In the genomic region with DNA sequence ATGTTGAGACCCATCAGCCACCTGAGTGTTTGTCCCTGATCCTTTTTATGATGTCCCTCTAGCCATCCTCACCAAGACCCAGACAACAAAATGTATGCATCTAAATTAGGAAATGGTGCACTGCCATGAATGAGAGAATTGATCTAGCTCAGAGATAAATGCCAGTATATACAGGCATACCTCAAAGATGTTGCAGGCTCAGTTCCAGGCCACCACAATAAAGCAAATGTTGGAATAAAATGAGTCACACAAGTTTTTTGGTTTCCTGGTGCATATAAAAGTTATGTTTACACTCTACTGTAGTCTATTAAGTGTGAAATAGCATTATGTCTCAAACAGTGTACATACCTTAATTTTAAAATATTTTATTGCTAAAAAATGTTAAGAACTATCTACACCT, we compare ENCODE assay signal across 17 cellular contexts.
DNase-seq lines count a peak whose midpoint lies in the region; ATAC-seq and TF ChIP-seq lines count a peak whose summit lies in the region.
"Had no signal": no experiment of that assay in that cellular context is flagged by ENCODE, and none has a peak within 500 bp of the region (broad histone marks: within the 10 kb centered on the region; RNA-seq: fewer than 3 reads in every experiment).

No MANE protein-coding gene starts in this region.

- H3K4me2 ChIP-seq in Loucy (ENCODE audit: low read depth, low read length, poor library complexity, severe bottlenecking), result peak overlapping the region; percentile 28
- H3K4me2 ChIP-seq: BLaER1 treated with 17β-estradiol and CSF1 and Interleukin-3, amounts not matched to agents 10 nM and 100 nM; PC-9 had no signal

- H3K4me3 ChIP-seq in Loucy (ENCODE audit: low read length, poor library complexity, severe bottlenecking) (no peak overlapping the region), lower lobe of right lung (no peak overlapping the region)
- H3K4me3 ChIP-seq: BLaER1 treated with 17β-estradiol and CSF1 and Interleukin-3, amounts not matched to agents 10 nM and 100 nM; K562; PC-9 had no signal

- H3K9me3 ChIP-seq in Loucy (ENCODE audit: insufficient read depth, low read depth, low read length) (no peaks in the 10 kb centered on the region), lower lobe of right lung (no peaks in the 10 kb centered on the region)

- H2AFZ ChIP-seq in Loucy (ENCODE audit: low read length), result no peak overlapping the region
- H2AFZ ChIP-seq: PC-9 had no signal

- no peaks in the 10 kb centered on the region for H3K36me3 ChIP-seq in Loucy (ENCODE audit: insufficient read depth, low read length)
- no peaks in the 10 kb centered on the region for H3K36me3 ChIP-seq in lower lobe of right lung
- H3K36me3 ChIP-seq: BLaER1 treated with 17β-estradiol and CSF1 and Interleukin-3, amounts not matched to agents 10 nM and 100 nM had no signal

- no peak overlapping the region for H3K27ac ChIP-seq in lower lobe of right lung
- H3K27ac ChIP-seq: BLaER1 treated with 17β-estradiol and CSF1 and Interleukin-3, amounts not matched to agents 10 nM and 100 nM; PC-9; RWPE1 had no signal

- no peaks in the 10 kb centered on the region for H3K27me3 Mint-ChIP-seq in activated naive CD8-positive, alpha-beta T cell treated with anti-CD3 and anti-CD28 coated beads, Interleukin-2, amount 10 ng/mL, durations not matched to agents 7 days and 5 days
- H3K27me3 Mint-ChIP-seq in activated naive CD8-positive, alpha-beta T cell treated with anti-CD3 and anti-CD28 coated beads, Interleukin-2, amount 50 U/mL, for 24 hours, result no peaks in the 10 kb centered on the region
- no peaks in the 10 kb centered on the region for H3K27me3 Mint-ChIP-seq in central memory CD8-positive, alpha-beta T cell

- no peaks in the 10 kb centered on the region for H3K36me3 Mint-ChIP-seq in activated naive CD8-positive, alpha-beta T cell treated with anti-CD3 and anti-CD28 coated beads, Interleukin-2, amount 10 ng/mL, durations not matched to agents 7 days and 5 days
- no peaks in the 10 kb centered on the region for H3K36me3 Mint-ChIP-seq in activated naive CD8-positive, alpha-beta T cell treated with anti-CD3 and anti-CD28 coated beads, Interleukin-2, amount 50 U/mL, for 24 hours (ENCODE audit: low read depth)
- H3K36me3 Mint-ChIP-seq in central memory CD8-positive, alpha-beta T cell (ENCODE audit: insufficient read depth), result peaks cover 3% of the 10 kb centered on the region

- no peak for TF ChIP-seq CTCF in Loucy (conservative IDR thresholded peaks at IDR 0.05; ENCODE audit: low read length)
- TF ChIP-seq CTCF in lower lobe of right lung (IDR thresholded peaks at IDR 0.05), result no peak

- H4K20me1 ChIP-seq in Loucy (ENCODE audit: insufficient read depth, low read length, poor library complexity, severe bottlenecking), result no peaks in the 10 kb centered on the region
- H4K20me1 ChIP-seq: BLaER1 treated with 17β-estradiol and CSF1 and Interleukin-3, amounts not matched to agents 10 nM and 100 nM had no signal

- POLR2A ChIA-PET in activated naive CD8-positive, alpha-beta T cell treated with anti-CD3 and anti-CD28 coated beads, Interleukin-2, amount 10 ng/mL, durations not matched to agents 7 days and 5 days (lab: Charles Lee), result no interaction called here

- no peak overlapping the region for H3K27ac Mint-ChIP-seq in activated naive CD8-positive, alpha-beta T cell treated with anti-CD3 and anti-CD28 coated beads, Interleukin-2, amount 10 ng/mL, durations not matched to agents 7 days and 5 days
- H3K27ac Mint-ChIP-seq in activated naive CD8-positive, alpha-beta T cell treated with anti-CD3 and anti-CD28 coated beads, Interleukin-2, amount 50 U/mL, for 24 hours, result no peak overlapping the region
- peak overlapping the region; percentile 61 for H3K27ac Mint-ChIP-seq in central memory CD8-positive, alpha-beta T cell (ENCODE audit: low read depth)

- H3K4me3 Mint-ChIP-seq in activated naive CD8-positive, alpha-beta T cell treated with anti-CD3 and anti-CD28 coated beads, Interleukin-2, amount 10 ng/mL, durations not matched to agents 7 days and 5 days, result no peak overlapping the region
- H3K4me3 Mint-ChIP-seq in activated naive CD8-positive, alpha-beta T cell treated with anti-CD3 and anti-CD28 coated beads, Interleukin-2, amount 50 U/mL, for 24 hours, result no peak overlapping the region
- no peak overlapping the region for H3K4me3 Mint-ChIP-seq in central memory CD8-positive, alpha-beta T cell

- no peaks in the 10 kb centered on the region for H3K9me2 ChIP-seq in Loucy (replicated peaks; ENCODE audit: low read depth, low read length)

- peak; percentile 18 for ATAC-seq in activated naive CD8-positive, alpha-beta T cell treated with anti-CD3 and anti-CD28 coated beads, Interleukin-2, amount 10 ng/mL, durations not matched to agents 7 days and 5 days (ENCODE audit: low read depth)
- no peak for ATAC-seq in activated naive CD8-positive, alpha-beta T cell treated with anti-CD3 and anti-CD28 coated beads, Interleukin-2, amount 50 U/mL, for 24 hours
- ATAC-seq in central memory CD8-positive, alpha-beta T cell (replicated peaks; ENCODE audit: extremely low read depth, poor library complexity, severe bottlenecking), result peak; percentile 52
- ATAC-seq in lower lobe of right lung, result no peak
- ATAC-seq: K562 had no signal

- intact Hi-C loops in lower lobe of right lung (cut with DNase I), result no loop called here

- no peak for DNase-seq in activated naive CD8-positive, alpha-beta T cell treated with anti-CD3 and anti-CD28 coated beads, Interleukin-2, amount 10 ng/mL, durations not matched to agents 7 days and 5 days
- no peak for DNase-seq in activated naive CD8-positive, alpha-beta T cell treated with anti-CD3 and anti-CD28 coated beads, Interleukin-2, amount 50 U/mL, for 24 hours
- no peak for DNase-seq in central memory CD8-positive, alpha-beta T cell (ENCODE audit: low spot score in 2 of 2)
- DNase-seq in lower lobe of right lung (no peak), GM19238 (ENCODE audit: insufficient read length, low spot score) (no peak), dermis blood vessel endothelial cell (no peak)
- DNase-seq: DMS79 treated with DMSO at 0.1 percent for 48 hours, NCI-H1417, NCI-H187, NCI-H226, NCI-H524 treated with DMSO at 0.1 percent for 48 hours, PC-9, SIG-M5 had no signal

- no peaks in the 10 kb centered on the region for H3K79me2 ChIP-seq in Loucy (ENCODE audit: insufficient read depth, low read length)

- peaks cover 13% of the 10 kb centered on the region for H3K4me1 ChIP-seq in Loucy (ENCODE audit: insufficient read depth, low read length, poor library complexity, severe bottlenecking)
- no peaks in the 10 kb centered on the region for H3K4me1 ChIP-seq in lower lobe of right lung
- H3K4me1 ChIP-seq: BLaER1 treated with 17β-estradiol and CSF1 and Interleukin-3, amounts not matched to agents 10 nM and 100 nM had no signal

- no peaks in the 10 kb centered on the region for H3K9me3 Mint-ChIP-seq in activated naive CD8-positive, alpha-beta T cell treated with anti-CD3 and anti-CD28 coated beads, Interleukin-2, amount 10 ng/mL, durations not matched to agents 7 days and 5 days
- no peaks in the 10 kb centered on the region for H3K9me3 Mint-ChIP-seq in activated naive CD8-positive, alpha-beta T cell treated with anti-CD3 and anti-CD28 coated beads, Interleukin-2, amount 50 U/mL, for 24 hours
- H3K9me3 Mint-ChIP-seq in central memory CD8-positive, alpha-beta T cell, result no peaks in the 10 kb centered on the region

- peaks cover 3% of the 10 kb centered on the region for H3K4me1 Mint-ChIP-seq in activated naive CD8-positive, alpha-beta T cell treated with anti-CD3 and anti-CD28 coated beads, Interleukin-2, amount 10 ng/mL, durations not matched to agents 7 days and 5 days
- H3K4me1 Mint-ChIP-seq in activated naive CD8-positive, alpha-beta T cell treated with anti-CD3 and anti-CD28 coated beads, Interleukin-2, amount 50 U/mL, for 24 hours, result peaks cover 4% of the 10 kb centered on the region
- H3K4me1 Mint-ChIP-seq in central memory CD8-positive, alpha-beta T cell, result peaks cover 5% of the 10 kb centered on the region

- no peaks in the 10 kb centered on the region for H3K27me3 ChIP-seq in Loucy (ENCODE audit: insufficient read depth, low read length, poor library complexity, severe bottlenecking)
- no peaks in the 10 kb centered on the region for H3K27me3 ChIP-seq in lower lobe of right lung (ENCODE audit: low read depth)
- H3K27me3 ChIP-seq: BLaER1 treated with 17β-estradiol and CSF1 and Interleukin-3, amounts not matched to agents 10 nM and 100 nM had no signal

- peaks cover 3% of the 10 kb centered on the region; the same call in 1 of the 2 replicates for H3F3A ChIP-seq in Loucy (ENCODE audit: low read depth)

- no peak overlapping the region for H3K9ac ChIP-seq in Loucy (ENCODE audit: low read depth, low read length, poor library complexity, severe bottlenecking)
- H3K9ac ChIP-seq: BLaER1 treated with 17β-estradiol and CSF1 and Interleukin-3, amounts not matched to agents 10 nM and 100 nM had no signal

Comparison
In these comparisons a context has a peak if more than half of its experiments do, and no peak if none do; other contexts are left out.
1. ATAC-seq: peak in activated naive CD8-positive, alpha-beta T cell treated with anti-CD3 and anti-CD28 coated beads, Interleukin-2, amount 10 ng/mL, durations not matched to agents 7 days and 5 days (single experiment) and central memory CD8-positive, alpha-beta T cell (single experiment); none in activated naive CD8-positive, alpha-beta T cell treated with anti-CD3 and anti-CD28 coated beads, Interleukin-2, amount 50 U/mL, for 24 hours (single experiment) and lower lobe of right lung (0 of 2).